Comparison of ENCODE assay signal across 13 cellular contexts in the genomic region with DNA sequence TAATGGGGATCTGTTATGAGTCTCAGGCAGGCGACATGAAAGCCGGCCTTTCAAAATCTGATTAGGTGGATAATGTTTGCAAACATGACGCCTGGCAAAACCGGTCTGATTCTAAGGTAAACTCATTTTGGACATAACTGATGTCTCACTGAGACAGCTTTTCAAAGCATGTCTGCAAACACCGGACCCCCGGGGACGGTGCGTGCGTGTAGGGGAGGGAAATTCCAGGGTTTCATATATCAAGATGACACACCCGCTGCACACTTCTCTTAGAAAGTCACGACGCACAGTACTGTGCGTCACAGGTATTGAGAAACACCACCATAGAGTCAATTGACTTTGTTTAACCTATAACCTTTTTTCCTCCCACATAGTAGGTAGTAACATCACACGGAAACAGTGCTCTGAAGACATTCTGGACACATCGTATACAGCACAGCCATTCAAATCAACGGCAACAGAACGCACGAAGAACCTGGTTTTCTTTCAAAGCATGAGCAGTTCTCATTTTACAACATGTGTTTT. TPM values are rescaled to one million over a fixed set of nuclear protein-coding genes. Genes with fewer than 3 reads are reported as not detected.
DNase-seq lines count a peak whose midpoint lies in the region; ATAC-seq and TF ChIP-seq lines count a peak whose summit lies in the region.
"Had no signal": no experiment of that assay in that cellular context is flagged by ENCODE, and none has a peak within 500 bp of the region (broad histone marks: within the 10 kb centered on the region; RNA-seq: fewer than 3 reads in every experiment).

No MANE protein-coding gene starts in this region.

- no peaks in the 10 kb centered on the region for H3K27me3 Mint-ChIP-seq in activated CD8-positive, alpha-beta T cell treated with anti-CD3 and anti-CD28 coated beads for 36 hours
- H3K27me3 Mint-ChIP-seq in activated CD8-positive, alpha-beta T cell treated with anti-CD3 and anti-CD28 coated beads, Interleukin-2, amount 10 ng/mL, durations not matched to agents 7 days and 5 days (ENCODE audit: low read depth): no peaks in the 10 kb centered on the region
- H3K27me3 Mint-ChIP-seq: activated naive CD4-positive, alpha-beta T cell treated with anti-CD3 and anti-CD28 coated beads, Interleukin-2, amount 50 U/mL, for 24 hours had no signal

- H3K4me3 ChIP-seq in upper lobe of left lung (no peak overlapping the region), transverse colon (no peak overlapping the region)
- H3K4me3 ChIP-seq: tibial nerve had no signal

- intact Hi-C loops in activated CD8-positive, alpha-beta T cell treated with anti-CD3 and anti-CD28 coated beads for 36 hours (cut with micrococcal nuclease): loop anchor here (10.0 kb wide), 1 partner anchor 438 kb away; no protein-coding TSS in a partner anchor
- intact Hi-C loops in transverse colon (cut with DNase I; ENCODE audit: low total_unique reads): no loop called here

- CTCF ChIA-PET in activated CD8-positive, alpha-beta T cell treated with anti-CD3 and anti-CD28 coated beads for 36 hours (lab: Charles Lee): interaction anchor here (1.6 kb wide), 1 partner anchor 118 kb away, joined by 3 read pairs; no protein-coding TSS in a partner anchor
- CTCF ChIA-PET in activated CD8-positive, alpha-beta T cell treated with anti-CD3 and anti-CD28 coated beads, Interleukin-2, amount 10 ng/mL, durations not matched to agents 7 days and 5 days (lab: Charles Lee): interaction anchor here (1.9 kb wide), 1 partner anchor 9 kb away, joined by 4 read pairs; no protein-coding TSS in a partner anchor

- POLR2A ChIA-PET in activated CD8-positive, alpha-beta T cell treated with anti-CD3 and anti-CD28 coated beads for 36 hours (lab: Charles Lee): no interaction called here
- POLR2A ChIA-PET in activated CD8-positive, alpha-beta T cell treated with anti-CD3 and anti-CD28 coated beads, Interleukin-2, amount 10 ng/mL, durations not matched to agents 7 days and 5 days (lab: Charles Lee): no interaction called here

- DNase-seq in activated CD8-positive, alpha-beta T cell treated with anti-CD3 and anti-CD28 coated beads for 36 hours: no peak
- no peak for DNase-seq in activated CD8-positive, alpha-beta T cell treated with anti-CD3 and anti-CD28 coated beads, Interleukin-2, amount 10 ng/mL, durations not matched to agents 7 days and 5 days
- DNase-seq in NCI-H510A treated with DMSO at 0.1 percent for 48 hours (lab: John Stamatoyannopoulos, UW): peak; percentile 90
- peak; percentile 77 for DNase-seq in iris pigment epithelial cell (ENCODE audit: low read depth)
- DNase-seq in upper lobe of left lung: peak in 1 of 2 donors; percentile 64
- no peak for DNase-seq in NCI-H524 (lab: John Stamatoyannopoulos, UW)
- no peak for DNase-seq in transverse colon
- DNase-seq in GM19238 (ENCODE audit: insufficient read length, low spot score): no peak
- DNase-seq: stimulated activated CD4-positive, alpha-beta T cell treated with anti-CD3 and anti-CD28 coated beads, Interleukin-4, amount 100 ng/mL, for 4 hours had no signal

- H3K27me3 ChIP-seq in upper lobe of left lung (no peaks in the 10 kb centered on the region), transverse colon (no peaks in the 10 kb centered on the region)
- H3K27me3 ChIP-seq: tibial nerve had no signal

- TF ChIP-seq EP300 in upper lobe of left lung (IDR thresholded peaks at IDR 0.05) (peak in 2 of 4 donors; percentile 68 to 82), transverse colon (IDR thresholded peaks at IDR 0.05; ENCODE audit: low read depth) (no peak)

- peak; percentile 34 for ATAC-seq in activated CD8-positive, alpha-beta T cell treated with anti-CD3 and anti-CD28 coated beads for 36 hours
- no peak for ATAC-seq in activated CD8-positive, alpha-beta T cell treated with anti-CD3 and anti-CD28 coated beads, Interleukin-2, amount 10 ng/mL, durations not matched to agents 7 days and 5 days
- peak; percentile 23 to 65 for ATAC-seq in upper lobe of left lung (ENCODE audit: low FRiP score in 2 of 2)
- ATAC-seq: Panc1 had no signal

- H3K36me3 ChIP-seq in upper lobe of left lung: peaks cover 4 to 17% (median 9%) of the 10 kb centered on the region in 4 donors
- H3K36me3 ChIP-seq in transverse colon: peaks cover 0 to 13% (median 2%) of the 10 kb centered on the region in 4 donors

- H3K4me1 ChIP-seq in upper lobe of left lung (peaks cover 12 to 32% (median 16%) of the 10 kb centered on the region in 4 donors), transverse colon (peaks cover 3 to 11% (median 6%) of the 10 kb centered on the region in 4 donors)

- H3K27ac Mint-ChIP-seq in activated CD8-positive, alpha-beta T cell treated with anti-CD3 and anti-CD28 coated beads for 36 hours: peak overlapping the region; percentile 47
- no peak overlapping the region for H3K27ac Mint-ChIP-seq in activated CD8-positive, alpha-beta T cell treated with anti-CD3 and anti-CD28 coated beads, Interleukin-2, amount 10 ng/mL, durations not matched to agents 7 days and 5 days
- H3K27ac Mint-ChIP-seq: activated naive CD4-positive, alpha-beta T cell treated with anti-CD3 and anti-CD28 coated beads, Interleukin-2, amount 50 U/mL, for 24 hours had no signal

- H3K4me1 Mint-ChIP-seq in activated CD8-positive, alpha-beta T cell treated with anti-CD3 and anti-CD28 coated beads for 36 hours (ENCODE audit: low read depth): peaks cover 5% of the 10 kb centered on the region
- H3K4me1 Mint-ChIP-seq in activated CD8-positive, alpha-beta T cell treated with anti-CD3 and anti-CD28 coated beads, Interleukin-2, amount 10 ng/mL, durations not matched to agents 7 days and 5 days (ENCODE audit: low read depth): peaks cover 8% of the 10 kb centered on the region

- WGBS in upper lobe of left lung, 2 donors: 70 to 81% methylated on average over 18 of the region's 18 CpGs
- 63 to 75% methylated on average over 7 to 18 of the region's 18 CpGs for WGBS in transverse colon (ENCODE audit: low coverage in 1 of 2), 2 donors

- H3K9me3 Mint-ChIP-seq in activated CD8-positive, alpha-beta T cell treated with anti-CD3 and anti-CD28 coated beads for 36 hours: no peaks in the 10 kb centered on the region
- no peaks in the 10 kb centered on the region for H3K9me3 Mint-ChIP-seq in activated CD8-positive, alpha-beta T cell treated with anti-CD3 and anti-CD28 coated beads, Interleukin-2, amount 10 ng/mL, durations not matched to agents 7 days and 5 days (ENCODE audit: insufficient read depth)
- H3K9me3 Mint-ChIP-seq: activated naive CD4-positive, alpha-beta T cell treated with anti-CD3 and anti-CD28 coated beads, Interleukin-2, amount 50 U/mL, for 24 hours; neural crest cell had no signal

- H3K9me3 ChIP-seq in upper lobe of left lung: no peaks in the 10 kb centered on the region
- H3K9me3 ChIP-seq in transverse colon: no peaks in the 10 kb centered on the region
- H3K9me3 ChIP-seq: tibial nerve had no signal

- in situ Hi-C loops in transverse colon (cut with MboI; ENCODE audit: low pct_ligation_motif_present in 1 of 4, low pct_unique_long_range_greater_than_20kb in 1 of 4, low sequenced_read_pairs in 3 of 4): no loop called here

- peaks cover 25% of the 10 kb centered on the region for H3K36me3 Mint-ChIP-seq in activated CD8-positive, alpha-beta T cell treated with anti-CD3 and anti-CD28 coated beads for 36 hours (ENCODE audit: low read depth)
- peaks cover 25% of the 10 kb centered on the region for H3K36me3 Mint-ChIP-seq in activated CD8-positive, alpha-beta T cell treated with anti-CD3 and anti-CD28 coated beads, Interleukin-2, amount 10 ng/mL, durations not matched to agents 7 days and 5 days (ENCODE audit: low read depth)

- TF ChIP-seq CTCF in activated CD8-positive, alpha-beta T cell treated with anti-CD3 and anti-CD28 coated beads for 36 hours (IDR thresholded peaks at IDR 0.05): no peak
- TF ChIP-seq CTCF in upper lobe of left lung (IDR thresholded peaks at IDR 0.05): no peak
- no peak for TF ChIP-seq CTCF in transverse colon (IDR thresholded peaks at IDR 0.05)

- no peak for TF ChIP-seq POLR2A in upper lobe of left lung (IDR thresholded peaks at IDR 0.05)
- no peak for TF ChIP-seq POLR2A in transverse colon (IDR thresholded peaks at IDR 0.05)

- H3K4me3 Mint-ChIP-seq in activated CD8-positive, alpha-beta T cell treated with anti-CD3 and anti-CD28 coated beads for 36 hours: no peak overlapping the region
- no peak overlapping the region for H3K4me3 Mint-ChIP-seq in activated CD8-positive, alpha-beta T cell treated with anti-CD3 and anti-CD28 coated beads, Interleukin-2, amount 10 ng/mL, durations not matched to agents 7 days and 5 days
- H3K4me3 Mint-ChIP-seq: activated naive CD4-positive, alpha-beta T cell treated with anti-CD3 and anti-CD28 coated beads, Interleukin-2, amount 50 U/mL, for 24 hours; neural crest cell had no signal

- H3K27ac ChIP-seq in upper lobe of left lung (peak overlapping the region in 3 of 4 donors; percentile 41 to 58 (median 41)), transverse colon (no peak overlapping the region)
- H3K27ac ChIP-seq: tibial nerve had no signal

RNA-seq across cellular contexts. Expression of a gene that starts 43.9 kb away (rescaled TPM):
- 10 to 100 TPM; 41.7 to 46.8 TPM for total RNA-seq in activated CD8-positive, alpha-beta T cell treated with anti-CD3 and anti-CD28 coated beads for 36 hours
- total RNA-seq in activated CD8-positive, alpha-beta T cell treated with anti-CD3 and anti-CD28 coated beads, Interleukin-2, amount 10 ng/mL, durations not matched to agents 7 days and 5 days: 100 to 1,000 TPM; 103 to 106 TPM
- total RNA-seq in upper lobe of left lung (10 to 100 TPM in 2 of 6 donors, 1 to 10 TPM in 4; 2.0 to 13.6 (median 7.2) TPM), transverse colon (1 to 10 TPM in 3 of 4 donors, not detected in 1; 1.6 to 4.9 (median 3.6) TPM)

RNA-seq across cellular contexts. Expression of a gene that starts 47.2 kb away (rescaled TPM):
- total RNA-seq in activated CD8-positive, alpha-beta T cell treated with anti-CD3 and anti-CD28 coated beads for 36 hours: 10 to 100 TPM; 21.5 to 26.0 TPM
- total RNA-seq in activated CD8-positive, alpha-beta T cell treated with anti-CD3 and anti-CD28 coated beads, Interleukin-2, amount 10 ng/mL, durations not matched to agents 7 days and 5 days: 10 to 100 TPM; 26.3 to 29.6 TPM
- total RNA-seq in upper lobe of left lung (100 to 1,000 TPM in 1 of 6 donors, 10 to 100 TPM in 5; 38.2 to 122 (median 59.0) TPM), transverse colon (10 to 100 TPM; 31.6 to 56.9 (median 36.8) TPM)

Comparison
In these comparisons a context has a peak if more than half of its experiments do, and no peak if none do; other contexts are left out.
1. DNase-seq: peak in NCI-H510A treated with DMSO at 0.1 percent for 48 hours (single experiment) and iris pigment epithelial cell (single experiment); none in activated CD8-positive, alpha-beta T cell treated with anti-CD3 and anti-CD28 coated beads for 36 hours (single experiment), activated CD8-positive, alpha-beta T cell treated with anti-CD3 and anti-CD28 coated beads, Interleukin-2, amount 10 ng/mL, durations not matched to agents 7 days and 5 days (single experiment), NCI-H524 (0 of 2), transverse colon (single experiment) and GM19238 (single experiment).
2. H3K27ac ChIP-seq: peak in upper lobe of left lung (3 of 4); none in transverse colon (0 of 4).